ENCODE assay signal across 8 cellular contexts in the genomic region with DNA sequence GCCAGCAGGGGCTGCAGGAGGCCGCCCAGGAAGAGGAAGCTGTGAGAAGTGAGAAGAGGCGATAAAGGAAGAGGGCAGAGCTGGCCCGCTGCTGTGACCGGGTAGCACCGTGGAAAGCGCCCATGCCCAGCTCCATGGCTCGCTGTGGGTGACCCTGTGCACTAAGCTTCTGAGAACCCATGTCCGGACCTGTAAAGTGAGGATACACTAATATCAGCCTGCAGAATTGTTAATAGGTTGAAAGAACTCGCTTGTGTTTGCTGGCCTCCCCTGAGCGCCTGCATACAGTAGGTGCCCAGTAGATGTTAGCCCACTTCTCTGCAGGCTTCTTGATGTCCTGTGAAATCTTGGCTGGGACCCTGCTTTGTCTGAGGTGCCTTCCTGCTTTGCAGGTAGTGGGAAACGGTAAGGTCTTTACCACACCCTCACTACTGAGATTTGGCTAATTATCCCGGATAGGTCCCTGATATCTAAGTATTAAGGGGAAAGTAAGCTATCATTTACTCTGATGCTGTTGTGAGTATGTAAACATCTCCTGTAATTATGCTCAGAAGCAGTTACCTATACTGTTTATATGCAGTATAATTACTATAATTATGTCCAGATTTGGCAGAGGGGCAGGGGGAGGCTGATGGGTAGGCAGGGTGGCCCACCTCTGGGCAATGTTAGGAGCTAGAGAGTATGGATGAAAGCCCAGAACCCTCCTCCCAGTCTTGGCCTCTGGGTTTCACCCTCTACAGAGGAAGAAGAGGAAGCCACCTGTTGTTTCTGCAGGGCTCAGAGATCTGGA. TPM values are rescaled to one million over a fixed set of nuclear protein-coding genes. Genes with fewer than 3 reads are reported as not detected.
DNase-seq lines count a peak whose midpoint lies in the region; TF ChIP-seq lines count a peak whose summit lies in the region.

No MANE protein-coding gene starts in this region.

- peaks cover 14% of the 10 kb centered on the region for H3K36me3 Mint-ChIP-seq in Caco-2 (ENCODE audit: insufficient read depth, unreplicated experiment)

- no peaks in the 10 kb centered on the region for H3K27me3 Mint-ChIP-seq in Caco-2 (ENCODE audit: insufficient read depth, unreplicated experiment)

- peak overlapping the region; percentile 99 for H3K4me3 Mint-ChIP-seq in Caco-2 (ENCODE audit: unreplicated experiment)

- DNase-seq in Caco-2: no peak
- DNase-seq in MV-4-11 (lab: John Stamatoyannopoulos, UW): peak; percentile 84
- DNase-seq in ascending aorta (ENCODE audit: low spot score in 2 of 2): peak in 1 of 2 donors; percentile 76
- DNase-seq in lower leg skin (ENCODE audit: low spot score in 2 of 2): no peak
- no peak for DNase-seq in AG08396 (ENCODE audit: low spot score)
- DNase-seq in OCI-M2 (lab: John Stamatoyannopoulos, UW; ENCODE audit: unreplicated experiment): no peak
- DNase-seq in NCI-H128 (lab: John Stamatoyannopoulos, UW; ENCODE audit: unreplicated experiment): no peak

- POLR2A ChIA-PET in Caco-2 (lab: Charles Lee): interaction anchor here (0.5 to 1.4 kb wide), 12 partner anchors 9 to 200 kb away, joined by 3 to 16 read pairs (median 7); no protein-coding TSS in a partner anchor

- H3K27ac Mint-ChIP-seq in Caco-2 (ENCODE audit: unreplicated experiment): peak overlapping the region; percentile 98

- no peaks in the 10 kb centered on the region; the same call in 1 of the 2 replicates for H3K36me3 ChIP-seq in Caco-2 (ENCODE audit: control insufficient read depth, insufficient read depth, low read length)
- H3K36me3 ChIP-seq in ascending aorta: no peaks in the 10 kb centered on the region
- no peaks in the 10 kb centered on the region for H3K36me3 ChIP-seq in thymus (ENCODE audit: control insufficient read depth, insufficient read depth)

- CTCF ChIA-PET in Caco-2 (lab: Charles Lee): interaction anchor here (0.6 to 3.9 kb wide), 12 partner anchors 10 to 105 kb away, joined by 3 to 35 read pairs (median 9); no protein-coding TSS in a partner anchor

- peaks cover 46% of the 10 kb centered on the region for H3K4me1 Mint-ChIP-seq in Caco-2 (ENCODE audit: low read depth, unreplicated experiment)

- H3K9me3 Mint-ChIP-seq in Caco-2 (ENCODE audit: unreplicated experiment): no peaks in the 10 kb centered on the region

- H3K9me3 ChIP-seq in Caco-2 (no peaks in the 10 kb centered on the region), ascending aorta (no peaks in the 10 kb centered on the region), thymus (ENCODE audit: control insufficient read depth) (no peaks in the 10 kb centered on the region)

- BruUV-seq in Caco-2 (replicated peaks; lab: Mats Ljungman, UMichigan): TSS peak; percentile 59

- TF ChIP-seq CTCF in Caco-2 (IDR thresholded peaks at IDR 0.05; ENCODE audit: insufficient read depth in 1 of 2, low read depth in 1 of 2, low read length in 1 of 2, severe bottlenecking in 1 of 2, unreplicated experiment in 1 of 2) (peak; percentile 60 to 82), ascending aorta (IDR thresholded peaks at IDR 0.05) (no peak), lower leg skin (IDR thresholded peaks at IDR 0.05) (no peak)

- intact Hi-C loops in Caco-2 (cut with micrococcal nuclease; ENCODE audit: unreplicated experiment): loop anchor here (1.0 kb wide), 3 partner anchors 9 to 32 kb away; no protein-coding TSS in a partner anchor
- intact Hi-C loops in ascending aorta (cut with DNase I): no loop called here
- intact Hi-C loops in lower leg skin (cut with DNase I; ENCODE audit: low total_unique reads): no loop called here

- H3K27me3 ChIP-seq in Caco-2 (replicated peaks; ENCODE audit: control insufficient read depth, insufficient read depth, low read length): no peaks in the 10 kb centered on the region
- H3K27me3 ChIP-seq in ascending aorta: no peaks in the 10 kb centered on the region
- peaks cover 3% of the 10 kb centered on the region for H3K27me3 ChIP-seq in thymus (ENCODE audit: control insufficient read depth, insufficient read depth)

- H3K4me3 ChIP-seq in Caco-2 (ENCODE audit: low read depth, low read length) (peak overlapping the region; percentile 56), ascending aorta (peak overlapping the region; percentile 65 to 92), lower leg skin (ENCODE audit: low read depth, poor library complexity, severe bottlenecking) (peak overlapping the region; percentile 62), thymus (ENCODE audit: low read length) (peak overlapping the region; percentile 54)

- H3K4me1 ChIP-seq in Caco-2 (peaks cover 46% of the 10 kb centered on the region), ascending aorta (peaks cover 0 to 13% of the 10 kb centered on the region in 2 donors), thymus (ENCODE audit: control insufficient read depth, insufficient read depth, low read length) (peaks cover 3% of the 10 kb centered on the region)

- WGBS in lower leg skin, 2 donors: 12 to 19% methylated on average over 10 to 12 of the region's 12 CpGs
- 12% methylated on average over 12 of the region's 12 CpGs for WGBS in thymus

- peak overlapping the region; percentile 46 to 78 for H3K27ac ChIP-seq in ascending aorta
- peak overlapping the region; percentile 44 for H3K27ac ChIP-seq in thymus (ENCODE audit: low read depth)

- no peak for TF ChIP-seq POLR2A in lower leg skin (IDR thresholded peaks at IDR 0.05)

RNA-seq across cellular contexts. Expression of a gene that starts 1.2 kb away (rescaled TPM):
- total RNA-seq in Caco-2 (2022): 115 and 116 TPM in 2 replicates
- 78.2 TPM for total RNA-seq in ascending aorta
- total RNA-seq in lower leg skin: 100 to 1,000 TPM in 1 of 4 donors, 10 to 100 TPM in 3; 26.3 to 104 (median 29.3) TPM
- 4.1 TPM for polyA plus RNA-seq in thymus

RNA-seq across cellular contexts. Expression of a gene that starts 46.7 kb away (rescaled TPM):
- total RNA-seq in Caco-2 (2022) (6,280 and 6,333 TPM in 2 replicates), ascending aorta (511 TPM), lower leg skin (1,000 to 10,000 TPM; 1,197 to 2,282 (median 2,051) TPM)
- polyA plus RNA-seq in thymus: 3,302 TPM

Comparison
In these comparisons a context has a peak if more than half of its experiments do, and no peak if none do; other contexts are left out.
1. CTCF ChIP-seq: peak in Caco-2 (2 of 2); none in ascending aorta (0 of 3) and lower leg skin (0 of 3).
2. Peak in every context shown above with its lines, with median percentiles within 50 percentile points of each other: H3K4me3 ChIP-seq.